Comparison of ENCODE assay signal across 1 cellular context in the genomic region with DNA sequence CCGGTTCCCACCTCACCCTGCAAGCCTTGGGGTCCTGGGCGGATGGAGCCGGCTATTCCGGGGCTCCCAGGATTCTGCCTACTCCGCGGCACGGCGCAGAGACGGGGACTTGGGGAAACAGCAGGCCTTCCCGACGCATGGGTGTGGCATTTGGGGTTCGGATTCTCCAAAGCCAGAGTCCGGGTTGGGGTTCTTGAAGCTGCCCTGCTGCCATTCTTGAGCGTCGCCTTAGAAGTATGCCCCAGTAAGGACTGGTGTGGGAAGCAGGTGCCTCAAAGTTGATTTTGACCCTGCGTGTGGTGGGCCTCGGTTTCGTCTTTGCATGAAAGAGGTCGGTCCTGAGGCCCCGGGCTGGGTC.
TF ChIP-seq lines count a peak whose summit lies in the region.

No MANE protein-coding gene starts in this region.

TF ChIP-seq in endothelial cell of umbilical vein, 7 proteins besides CTCF, POLR2A, EP300 and RAD21:
- TF ChIP-seq MYC (IDR thresholded peaks at IDR 0.05; ENCODE audit: low read depth, low read length) (no peak), MAX (IDR thresholded peaks at IDR 0.05; ENCODE audit: insufficient read depth, insufficient read length) (no peak), FOS (IDR thresholded peaks at IDR 0.05; ENCODE audit: borderline replicate concordance, insufficient read depth, low read length) (no peak), JUN (IDR thresholded peaks at IDR 0.05; ENCODE audit: borderline replicate concordance, insufficient read depth, insufficient read length, low read depth) (no peak), EZH2 (IDR thresholded peaks at IDR 0.05; ENCODE audit: borderline replicate concordance, low read depth, low read length, severe bottlenecking) (no peak), GATA2 (IDR thresholded peaks at IDR 0.05; ENCODE audit: insufficient read depth, insufficient read length, low read depth, low read length) (no peak), POLR2AphosphoS5 (IDR thresholded peaks at IDR 0.05; ENCODE audit: insufficient read depth, low read depth, low read length) (no peak)
